Comparison of ENCODE assay signal across 1 cellular context in the genomic region with DNA sequence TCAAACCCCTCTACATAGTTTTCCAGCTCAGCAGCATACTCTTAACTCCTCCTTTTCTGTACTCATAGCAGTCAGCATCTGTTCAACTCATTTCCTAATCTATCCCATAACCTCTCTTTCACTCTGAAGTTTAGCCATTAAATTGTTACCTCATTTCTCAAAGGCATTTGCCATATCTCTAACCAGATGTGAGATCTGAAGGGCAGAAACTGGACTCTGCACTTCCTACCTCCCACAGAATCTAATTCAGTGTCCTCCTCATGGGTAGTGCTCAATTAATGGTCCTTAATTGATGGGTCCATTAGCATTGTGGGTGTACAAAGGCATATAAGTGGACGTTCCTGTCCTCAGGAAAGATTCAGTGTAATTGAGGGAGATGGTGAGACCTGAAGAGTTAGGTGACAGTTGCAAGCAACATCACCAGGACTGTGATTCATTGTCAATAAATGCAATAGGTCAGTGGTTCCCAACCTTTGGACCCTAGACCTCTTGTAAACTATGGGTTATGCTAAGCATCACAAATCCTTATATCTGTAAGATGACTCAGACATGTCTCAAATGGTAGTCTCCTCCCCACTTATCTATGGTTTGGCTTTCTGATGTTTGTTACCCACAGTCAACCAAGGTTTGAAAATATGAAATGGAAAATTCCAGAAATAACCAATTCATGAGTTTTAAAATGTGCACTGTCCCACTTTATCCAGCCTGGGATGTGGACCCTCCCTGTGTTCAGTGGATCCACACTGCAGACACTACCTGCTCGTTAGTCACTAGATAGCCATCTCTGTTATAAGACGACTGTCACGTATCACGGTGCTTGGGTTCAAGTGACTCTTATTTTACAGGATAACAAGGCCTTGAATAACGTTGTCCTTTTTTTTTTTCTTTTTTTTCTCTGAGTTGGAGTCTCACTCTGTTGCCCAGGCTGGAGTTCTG.
TF ChIP-seq lines count a peak whose summit lies in the region.

No MANE protein-coding gene starts in this region.

TF ChIP-seq in HepG2, 621 proteins besides CTCF, POLR2A, EP300 and RAD21 (continued from another document):
- TF ChIP-seq FIP1L1 (IDR thresholded peaks at IDR 0.05; ENCODE audit: borderline replicate concordance, insufficient read depth, low read depth, low read length) = no peak
- no peak for TF ChIP-seq ATRX (CRISPR knock-in tag; IDR thresholded peaks at IDR 0.05; ENCODE audit: borderline replicate concordance)
- no peak for TF ChIP-seq ZNF7 (CRISPR knock-in tag; IDR thresholded peaks at IDR 0.05)
- TF ChIP-seq, protein P1, sequence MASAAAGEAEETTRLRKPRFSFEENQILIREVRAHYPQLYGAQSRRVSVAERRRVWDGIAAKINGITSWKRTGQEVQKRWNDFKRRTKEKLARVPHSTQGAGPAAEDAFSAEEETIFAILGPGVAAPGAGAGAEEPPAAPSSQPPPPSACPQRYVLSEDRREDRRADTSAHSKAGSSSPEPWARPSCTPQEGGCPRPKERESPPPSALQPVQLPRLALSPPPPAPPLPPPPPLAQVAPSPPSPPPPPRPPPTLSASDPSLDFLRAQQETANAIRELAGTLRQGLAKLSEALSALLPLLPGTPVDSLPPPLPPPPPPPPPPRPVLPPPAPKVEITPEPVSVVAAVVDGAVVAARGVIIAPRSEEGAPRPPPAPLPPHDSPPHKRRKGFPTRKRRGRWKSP (CRISPR knock-in tag; IDR thresholded peaks at IDR 0.05) = no peak
- TF ChIP-seq, protein P2, sequence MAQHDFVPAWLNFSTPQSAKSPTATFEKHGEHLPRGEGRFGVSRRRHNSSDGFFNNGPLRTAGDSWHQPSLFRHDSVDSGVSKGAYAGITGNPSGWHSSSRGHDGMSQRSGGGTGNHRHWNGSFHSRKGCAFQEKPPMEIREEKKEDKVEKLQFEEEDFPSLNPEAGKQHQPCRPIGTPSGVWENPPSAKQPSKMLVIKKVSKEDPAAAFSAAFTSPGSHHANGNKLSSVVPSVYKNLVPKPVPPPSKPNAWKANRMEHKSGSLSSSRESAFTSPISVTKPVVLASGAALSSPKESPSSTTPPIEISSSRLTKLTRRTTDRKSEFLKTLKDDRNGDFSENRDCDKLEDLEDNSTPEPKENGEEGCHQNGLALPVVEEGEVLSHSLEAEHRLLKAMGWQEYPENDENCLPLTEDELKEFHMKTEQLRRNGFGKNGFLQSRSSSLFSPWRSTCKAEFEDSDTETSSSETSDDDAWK (CRISPR knock-in tag; IDR thresholded peaks at IDR 0.05) = no peak
- peak; percentile 82 for TF ChIP-seq ZNF121 (CRISPR knock-in tag; IDR thresholded peaks at IDR 0.05)
- TF ChIP-seq SP1 (IDR thresholded peaks at IDR 0.05) = no peak
- TF ChIP-seq SP1 (CRISPR knock-in tag; IDR thresholded peaks at IDR 0.05) = no peak
- TF ChIP-seq, protein P3, sequence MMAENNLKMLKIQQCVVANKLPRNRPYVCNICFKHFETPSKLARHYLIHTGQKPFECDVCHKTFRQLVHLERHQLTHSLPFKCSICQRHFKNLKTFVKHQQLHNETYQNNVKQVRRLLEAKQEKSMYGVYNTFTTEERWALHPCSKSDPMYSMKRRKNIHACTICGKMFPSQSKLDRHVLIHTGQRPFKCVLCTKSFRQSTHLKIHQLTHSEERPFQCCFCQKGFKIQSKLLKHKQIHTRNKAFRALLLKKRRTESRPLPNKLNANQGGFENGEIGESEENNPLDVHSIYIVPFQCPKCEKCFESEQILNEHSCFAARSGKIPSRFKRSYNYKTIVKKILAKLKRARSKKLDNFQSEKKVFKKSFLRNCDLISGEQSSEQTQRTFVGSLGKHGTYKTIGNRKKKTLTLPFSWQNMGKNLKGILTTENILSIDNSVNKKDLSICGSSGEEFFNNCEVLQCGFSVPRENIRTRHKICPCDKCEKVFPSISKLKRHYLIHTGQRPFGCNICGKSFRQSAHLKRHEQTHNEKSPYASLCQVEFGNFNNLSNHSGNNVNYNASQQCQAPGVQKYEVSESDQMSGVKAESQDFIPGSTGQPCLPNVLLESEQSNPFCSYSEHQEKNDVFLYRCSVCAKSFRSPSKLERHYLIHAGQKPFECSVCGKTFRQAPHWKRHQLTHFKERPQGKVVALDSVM (CRISPR knock-in tag; IDR thresholded peaks at IDR 0.05) = no peak
- no peak for TF ChIP-seq ZBTB1 (CRISPR knock-in tag; IDR thresholded peaks at IDR 0.05; ENCODE audit: borderline replicate concordance)
- no peak for TF ChIP-seq ZNF234 (CRISPR knock-in tag; conservative IDR thresholded peaks at IDR 0.05)
- TF ChIP-seq, protein P4, sequence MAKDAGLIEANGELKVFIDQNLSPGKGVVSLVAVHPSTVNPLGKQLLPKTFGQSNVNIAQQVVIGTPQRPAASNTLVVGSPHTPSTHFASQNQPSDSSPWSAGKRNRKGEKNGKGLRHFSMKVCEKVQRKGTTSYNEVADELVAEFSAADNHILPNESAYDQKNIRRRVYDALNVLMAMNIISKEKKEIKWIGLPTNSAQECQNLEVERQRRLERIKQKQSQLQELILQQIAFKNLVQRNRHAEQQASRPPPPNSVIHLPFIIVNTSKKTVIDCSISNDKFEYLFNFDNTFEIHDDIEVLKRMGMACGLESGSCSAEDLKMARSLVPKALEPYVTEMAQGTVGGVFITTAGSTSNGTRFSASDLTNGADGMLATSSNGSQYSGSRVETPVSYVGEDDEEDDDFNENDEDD (CRISPR knock-in tag; IDR thresholded peaks at IDR 0.05; ENCODE audit: borderline replicate concordance) = no peak
- no peak for TF ChIP-seq GABPB1 (CRISPR knock-in tag; IDR thresholded peaks at IDR 0.05)
- no peak for TF ChIP-seq ETV6 (CRISPR knock-in tag; conservative IDR thresholded peaks at IDR 0.05)
- TF ChIP-seq THYN1 (CRISPR knock-in tag; IDR thresholded peaks at IDR 0.05; ENCODE audit: borderline replicate concordance, low read depth) = no peak
- TF ChIP-seq ZNF460 (CRISPR knock-in tag; IDR thresholded peaks at IDR 0.05; ENCODE audit: borderline replicate concordance) = no peak
- no peak for TF ChIP-seq ZNF530 (CRISPR knock-in tag; IDR thresholded peaks at IDR 0.05; ENCODE audit: low read depth)
- TF ChIP-seq RBFOX2 (IDR thresholded peaks at IDR 0.05; ENCODE audit: low read depth, low read length) = no peak
- TF ChIP-seq, protein P5, sequence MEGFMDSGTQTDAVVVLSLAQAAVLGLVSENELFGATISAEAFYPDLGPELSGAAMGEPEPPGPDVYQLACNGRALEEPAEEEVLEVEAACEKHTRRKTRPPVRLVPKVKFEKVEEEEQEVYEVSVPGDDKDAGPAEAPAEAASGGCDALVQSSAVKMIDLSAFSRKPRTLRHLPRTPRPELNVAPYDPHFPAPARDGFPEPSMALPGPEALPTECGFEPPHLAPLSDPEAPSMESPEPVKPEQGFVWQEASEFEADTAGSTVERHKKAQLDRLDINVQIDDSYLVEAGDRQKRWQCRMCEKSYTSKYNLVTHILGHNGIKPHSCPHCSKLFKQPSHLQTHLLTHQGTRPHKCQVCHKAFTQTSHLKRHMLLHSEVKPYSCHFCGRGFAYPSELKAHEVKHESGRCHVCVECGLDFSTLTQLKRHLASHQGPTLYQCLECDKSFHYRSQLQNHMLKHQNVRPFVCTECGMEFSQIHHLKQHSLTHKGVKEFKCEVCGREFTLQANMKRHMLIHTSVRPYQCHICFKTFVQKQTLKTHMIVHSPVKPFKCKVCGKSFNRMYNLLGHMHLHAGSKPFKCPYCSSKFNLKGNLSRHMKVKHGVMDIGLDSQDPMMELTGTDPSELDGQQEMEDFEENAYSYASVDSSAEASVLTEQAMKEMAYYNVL (CRISPR knock-in tag; IDR thresholded peaks at IDR 0.05; ENCODE audit: borderline replicate concordance) = no peak
- no peak for TF ChIP-seq ZNF333 (CRISPR knock-in tag; IDR thresholded peaks at IDR 0.05; ENCODE audit: borderline replicate concordance)
- no peak for TF ChIP-seq ZNF350 (CRISPR knock-in tag; IDR thresholded peaks at IDR 0.05; ENCODE audit: borderline replicate concordance, low read depth)
- TF ChIP-seq ZBTB42 (CRISPR knock-in tag; IDR thresholded peaks at IDR 0.05) = no peak
- TF ChIP-seq CEBPB (IDR thresholded peaks at IDR 0.05; ENCODE audit: borderline replicate concordance, low read depth, low read length) = peak; percentile 71; the same call in 1 of the 2 replicates
- TF ChIP-seq, protein P6, sequence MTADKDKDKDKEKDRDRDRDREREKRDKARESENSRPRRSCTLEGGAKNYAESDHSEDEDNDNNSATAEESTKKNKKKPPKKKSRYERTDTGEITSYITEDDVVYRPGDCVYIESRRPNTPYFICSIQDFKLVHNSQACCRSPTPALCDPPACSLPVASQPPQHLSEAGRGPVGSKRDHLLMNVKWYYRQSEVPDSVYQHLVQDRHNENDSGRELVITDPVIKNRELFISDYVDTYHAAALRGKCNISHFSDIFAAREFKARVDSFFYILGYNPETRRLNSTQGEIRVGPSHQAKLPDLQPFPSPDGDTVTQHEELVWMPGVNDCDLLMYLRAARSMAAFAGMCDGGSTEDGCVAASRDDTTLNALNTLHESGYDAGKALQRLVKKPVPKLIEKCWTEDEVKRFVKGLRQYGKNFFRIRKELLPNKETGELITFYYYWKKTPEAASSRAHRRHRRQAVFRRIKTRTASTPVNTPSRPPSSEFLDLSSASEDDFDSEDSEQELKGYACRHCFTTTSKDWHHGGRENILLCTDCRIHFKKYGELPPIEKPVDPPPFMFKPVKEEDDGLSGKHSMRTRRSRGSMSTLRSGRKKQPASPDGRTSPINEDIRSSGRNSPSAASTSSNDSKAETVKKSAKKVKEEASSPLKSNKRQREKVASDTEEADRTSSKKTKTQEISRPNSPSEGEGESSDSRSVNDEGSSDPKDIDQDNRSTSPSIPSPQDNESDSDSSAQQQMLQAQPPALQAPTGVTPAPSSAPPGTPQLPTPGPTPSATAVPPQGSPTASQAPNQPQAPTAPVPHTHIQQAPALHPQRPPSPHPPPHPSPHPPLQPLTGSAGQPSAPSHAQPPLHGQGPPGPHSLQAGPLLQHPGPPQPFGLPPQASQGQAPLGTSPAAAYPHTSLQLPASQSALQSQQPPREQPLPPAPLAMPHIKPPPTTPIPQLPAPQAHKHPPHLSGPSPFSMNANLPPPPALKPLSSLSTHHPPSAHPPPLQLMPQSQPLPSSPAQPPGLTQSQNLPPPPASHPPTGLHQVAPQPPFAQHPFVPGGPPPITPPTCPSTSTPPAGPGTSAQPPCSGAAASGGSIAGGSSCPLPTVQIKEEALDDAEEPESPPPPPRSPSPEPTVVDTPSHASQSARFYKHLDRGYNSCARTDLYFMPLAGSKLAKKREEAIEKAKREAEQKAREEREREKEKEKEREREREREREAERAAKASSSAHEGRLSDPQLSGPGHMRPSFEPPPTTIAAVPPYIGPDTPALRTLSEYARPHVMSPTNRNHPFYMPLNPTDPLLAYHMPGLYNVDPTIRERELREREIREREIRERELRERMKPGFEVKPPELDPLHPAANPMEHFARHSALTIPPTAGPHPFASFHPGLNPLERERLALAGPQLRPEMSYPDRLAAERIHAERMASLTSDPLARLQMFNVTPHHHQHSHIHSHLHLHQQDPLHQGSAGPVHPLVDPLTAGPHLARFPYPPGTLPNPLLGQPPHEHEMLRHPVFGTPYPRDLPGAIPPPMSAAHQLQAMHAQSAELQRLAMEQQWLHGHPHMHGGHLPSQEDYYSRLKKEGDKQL (CRISPR knock-in tag; IDR thresholded peaks at IDR 0.05; ENCODE audit: low read depth) = no peak
- TF ChIP-seq, protein P7, sequence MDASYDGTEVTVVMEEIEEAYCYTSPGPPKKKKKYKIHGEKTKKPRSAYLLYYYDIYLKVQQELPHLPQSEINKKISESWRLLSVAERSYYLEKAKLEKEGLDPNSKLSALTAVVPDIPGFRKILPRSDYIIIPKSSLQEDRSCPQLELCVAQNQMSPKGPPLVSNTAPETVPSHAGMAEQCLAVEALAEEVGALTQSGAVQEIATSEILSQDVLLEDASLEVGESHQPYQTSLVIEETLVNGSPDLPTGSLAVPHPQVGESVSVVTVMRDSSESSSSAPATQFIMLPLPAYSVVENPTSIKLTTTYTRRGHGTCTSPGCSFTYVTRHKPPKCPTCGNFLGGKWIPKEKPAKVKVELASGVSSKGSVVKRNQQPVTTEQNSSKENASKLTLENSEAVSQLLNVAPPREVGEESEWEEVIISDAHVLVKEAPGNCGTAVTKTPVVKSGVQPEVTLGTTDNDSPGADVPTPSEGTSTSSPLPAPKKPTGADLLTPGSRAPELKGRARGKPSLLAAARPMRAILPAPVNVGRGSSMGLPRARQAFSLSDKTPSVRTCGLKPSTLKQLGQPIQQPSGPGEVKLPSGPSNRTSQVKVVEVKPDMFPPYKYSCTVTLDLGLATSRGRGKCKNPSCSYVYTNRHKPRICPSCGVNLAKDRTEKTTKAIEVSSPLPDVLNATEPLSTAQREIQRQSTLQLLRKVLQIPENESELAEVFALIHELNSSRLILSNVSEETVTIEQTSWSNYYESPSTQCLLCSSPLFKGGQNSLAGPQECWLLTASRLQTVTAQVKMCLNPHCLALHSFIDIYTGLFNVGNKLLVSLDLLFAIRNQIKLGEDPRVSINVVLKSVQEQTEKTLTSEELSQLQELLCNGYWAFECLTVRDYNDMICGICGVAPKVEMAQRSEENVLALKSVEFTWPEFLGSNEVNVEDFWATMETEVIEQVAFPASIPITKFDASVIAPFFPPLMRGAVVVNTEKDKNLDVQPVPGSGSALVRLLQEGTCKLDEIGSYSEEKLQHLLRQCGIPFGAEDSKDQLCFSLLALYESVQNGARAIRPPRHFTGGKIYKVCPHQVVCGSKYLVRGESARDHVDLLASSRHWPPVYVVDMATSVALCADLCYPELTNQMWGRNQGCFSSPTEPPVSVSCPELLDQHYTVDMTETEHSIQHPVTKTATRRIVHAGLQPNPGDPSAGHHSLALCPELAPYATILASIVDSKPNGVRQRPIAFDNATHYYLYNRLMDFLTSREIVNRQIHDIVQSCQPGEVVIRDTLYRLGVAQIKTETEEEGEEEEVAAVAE (CRISPR knock-in tag; IDR thresholded peaks at IDR 0.05; ENCODE audit: borderline replicate concordance) = no peak
- no peak for TF ChIP-seq HOXA9 (CRISPR knock-in tag; IDR thresholded peaks at IDR 0.05; ENCODE audit: borderline replicate concordance)
- TF ChIP-seq PHF5A (CRISPR knock-in tag; IDR thresholded peaks at IDR 0.05; ENCODE audit: low read depth, unreplicated experiment) = no peak
